In genomic region chr6:109457596-109457996, GRCh38 we compare ENCODE assay signal across 9 cellular contexts. TPM values are rescaled to one million over a fixed set of nuclear protein-coding genes. Genes with fewer than 3 reads are reported as not detected.
DNase-seq lines count a peak whose midpoint lies in the region; ATAC-seq and TF ChIP-seq lines count a peak whose summit lies in the region.
"Had no signal": no experiment of that assay in that cellular context is flagged by ENCODE, and none has a peak within 500 bp of the region (broad histone marks: within the 10 kb centered on the region; RNA-seq: fewer than 3 reads in every experiment).

No MANE protein-coding gene starts in this region.

- H3K36me3 ChIP-seq in CD8-positive, alpha-beta T cell (ENCODE audit: insufficient read depth, low read length), result peaks cover 9% of the 10 kb centered on the region
- H3K36me3 ChIP-seq in Loucy (ENCODE audit: insufficient read depth, low read length) (peaks cover 15% of the 10 kb centered on the region), duodenal mucosa (ENCODE audit: control insufficient read depth in 1 of 2, insufficient read depth in 2 of 2, low read length in 2 of 2) (peaks cover 0 to 19% of the 10 kb centered on the region in 2 donors), skeletal muscle satellite cell (ENCODE audit: insufficient read depth, low read length) (peaks cover 25% of the 10 kb centered on the region)

- H3K9me3 ChIP-seq in CD8-positive, alpha-beta T cell (ENCODE audit: low read length), result no peaks in the 10 kb centered on the region
- H3K9me3 ChIP-seq in Loucy (ENCODE audit: insufficient read depth, low read depth, low read length) (no peaks in the 10 kb centered on the region), duodenal mucosa (ENCODE audit: control insufficient read depth in 1 of 2, low read length in 2 of 2) (no peaks in the 10 kb centered on the region), skeletal muscle satellite cell (replicated peaks; ENCODE audit: low read length) (no peaks in the 10 kb centered on the region)

- H3K4me1 Mint-ChIP-seq in CD8-positive, alpha-beta T cell (ENCODE audit: low read depth), result peaks cover 61% of the 10 kb centered on the region

- H3K9me3 Mint-ChIP-seq in CD8-positive, alpha-beta T cell, result no peaks in the 10 kb centered on the region

- TF ChIP-seq CTCF in CD8-positive, alpha-beta T cell (IDR thresholded peaks at IDR 0.05), result no peak
- no peak for TF ChIP-seq CTCF in Loucy (conservative IDR thresholded peaks at IDR 0.05; ENCODE audit: low read length)

- peak overlapping the region; percentile 16 for H3K4me3 Mint-ChIP-seq in CD8-positive, alpha-beta T cell

- no peaks in the 10 kb centered on the region for H3K27me3 Mint-ChIP-seq in CD8-positive, alpha-beta T cell (ENCODE audit: low read depth)

- peaks cover 12% of the 10 kb centered on the region; the same call in 1 of the 2 replicates for H3F3A ChIP-seq in Loucy (ENCODE audit: low read depth)

- DNase-seq in CD8-positive, alpha-beta T cell, result no peak
- DNase-seq in posterior vena cava (ENCODE audit: low spot score), result no peak
- DNase-seq in T-helper 9 cell, result no peak
- no peak for DNase-seq in Right ventricle myocardium inferior (ENCODE audit: missing footprints)
- DNase-seq: cortex of kidney had no signal

- no peak overlapping the region for H3K27ac ChIP-seq in CD8-positive, alpha-beta T cell (ENCODE audit: low read depth, low read length)
- no peak overlapping the region for H3K27ac ChIP-seq in duodenal mucosa (ENCODE audit: low read depth, low read length)

- no peak overlapping the region for H2AFZ ChIP-seq in Loucy (ENCODE audit: low read length)

- H3K27ac Mint-ChIP-seq in CD8-positive, alpha-beta T cell, result peak overlapping the region; percentile 76

- no peak for ATAC-seq in CD8-positive, alpha-beta T cell
- ATAC-seq in HG02588 (IDR thresholded peaks at IDR 0.05; ENCODE audit: unreplicated experiment), result no peak
- ATAC-seq in Right ventricle myocardium inferior, result no peak

- no peak overlapping the region for H3K9ac ChIP-seq in Loucy (ENCODE audit: low read depth, low read length, poor library complexity, severe bottlenecking)
- peak overlapping the region; percentile 32 to 76 for H3K9ac ChIP-seq in duodenal mucosa (ENCODE audit: low read depth in 1 of 2, low read length in 2 of 2)
- peak overlapping the region; percentile 77 for H3K9ac ChIP-seq in skeletal muscle satellite cell (ENCODE audit: low read depth, low read length)

- H3K4me2 ChIP-seq in Loucy (ENCODE audit: low read depth, low read length, poor library complexity, severe bottlenecking) (peak overlapping the region; percentile 88), skeletal muscle satellite cell (ENCODE audit: low read length) (peak overlapping the region; percentile 93)

- peaks cover 27% of the 10 kb centered on the region for H3K79me2 ChIP-seq in Loucy (ENCODE audit: insufficient read depth, low read length)

- peaks cover 6% of the 10 kb centered on the region for H4K20me1 ChIP-seq in Loucy (ENCODE audit: insufficient read depth, low read length, poor library complexity, severe bottlenecking)

- H3K4me3 ChIP-seq in CD8-positive, alpha-beta T cell (ENCODE audit: low read depth, low read length), result no peak overlapping the region
- no peak overlapping the region for H3K4me3 ChIP-seq in Loucy (ENCODE audit: low read length, poor library complexity, severe bottlenecking)
- H3K4me3 ChIP-seq in duodenal mucosa (ENCODE audit: low read depth in 1 of 2, low read length in 2 of 2), result peak overlapping the region; percentile 70 to 94
- peak overlapping the region; percentile 95 for H3K4me3 ChIP-seq in skeletal muscle satellite cell (ENCODE audit: low read length)

- H3K9me2 ChIP-seq in Loucy (replicated peaks; ENCODE audit: low read depth, low read length), result no peaks in the 10 kb centered on the region

- POLR2A ChIA-PET in CD8-positive, alpha-beta T cell (lab: Charles Lee), result interaction anchor here (0.9 to 8.0 kb wide), 4 partner anchors 8 to 34 kb away, joined by 3 to 74 read pairs (median 32); partner anchors contain the start of genes PPIL6, SMPD2 and ZBTB24

- CTCF ChIA-PET in CD8-positive, alpha-beta T cell (lab: Charles Lee), result interaction anchor here (1.0 kb wide), 1 partner anchor 582 kb away, joined by 3 read pairs; no protein-coding TSS in a partner anchor

- H3K4me1 ChIP-seq in CD8-positive, alpha-beta T cell (ENCODE audit: insufficient read depth, low read length), result peaks cover 53% of the 10 kb centered on the region
- H3K4me1 ChIP-seq in Loucy (ENCODE audit: insufficient read depth, low read length, poor library complexity, severe bottlenecking) (peaks cover 45% of the 10 kb centered on the region), duodenal mucosa (ENCODE audit: control insufficient read depth in 1 of 2, insufficient read depth in 2 of 2, low read length in 2 of 2) (peaks cover 35 to 47% of the 10 kb centered on the region in 2 donors), skeletal muscle satellite cell (ENCODE audit: control insufficient read depth, insufficient read depth, low read length) (peaks cover 44% of the 10 kb centered on the region)

- intact Hi-C loops in CD8-positive, alpha-beta T cell (cut with DNase I, micrococcal nuclease), result loop anchor here in 1 of 2 experiments (1.0 to 10.0 kb wide), 2 partner anchors 24 to 453 kb away; no protein-coding TSS in a partner anchor
- intact Hi-C loops in posterior vena cava (cut with DNase I) (no loop called here), Right ventricle myocardium inferior (cut with DNase I) (no loop called here)

- H3K36me3 Mint-ChIP-seq in CD8-positive, alpha-beta T cell, result peaks cover 26% of the 10 kb centered on the region

- H3K27me3 ChIP-seq in CD8-positive, alpha-beta T cell (ENCODE audit: insufficient read depth, low read length), result no peaks in the 10 kb centered on the region
- H3K27me3 ChIP-seq in Loucy (ENCODE audit: insufficient read depth, low read length, poor library complexity, severe bottlenecking), result no peaks in the 10 kb centered on the region
- H3K27me3 ChIP-seq in duodenal mucosa (ENCODE audit: control insufficient read depth in 1 of 2, insufficient read depth in 2 of 2, low read length in 2 of 2), result no peaks in the 10 kb centered on the region
- H3K27me3 ChIP-seq in skeletal muscle satellite cell (ENCODE audit: control insufficient read depth, insufficient read depth, low read length), result no peaks in the 10 kb centered on the region

RNA-seq across cellular contexts. Expression of gene MICAL1, which starts 2.0 kb away (rescaled TPM):
- 10 to 100 TPM; 68.0 to 76.4 TPM for total RNA-seq in CD8-positive, alpha-beta T cell
- total RNA-seq in skeletal muscle satellite cell (2012; rRNA removed), result 64.2 and 69.5 TPM in 2 replicates
- total RNA-seq in posterior vena cava, result 10 to 100 TPM; 53.0 to 53.2 TPM
- total RNA-seq in Right ventricle myocardium inferior, result 8.3 TPM

RNA-seq across cellular contexts. Expression of gene SMPD2, which starts 17.1 kb away (rescaled TPM):
- total RNA-seq in CD8-positive, alpha-beta T cell, result 10 to 100 TPM; 22.8 to 23.9 TPM
- total RNA-seq in skeletal muscle satellite cell (2012; rRNA removed), result 14.2 and 15.3 TPM in 2 replicates
- total RNA-seq in posterior vena cava (1 to 10 TPM; 4.2 to 6.7 TPM), Right ventricle myocardium inferior (4.4 TPM)

RNA-seq across cellular contexts. Expression of gene PPIL6, which starts 17.2 kb away (rescaled TPM):
- total RNA-seq in CD8-positive, alpha-beta T cell, result 1 to 10 TPM; 1.3 to 1.4 TPM
- total RNA-seq in skeletal muscle satellite cell (2012; rRNA removed), result 1.3 and 2.5 TPM in 2 replicates
- total RNA-seq in posterior vena cava (1 to 10 TPM; 1.2 to 1.9 TPM), Right ventricle myocardium inferior (4.5 TPM)

RNA-seq across cellular contexts. Expression of gene ZBTB24, which starts 25.4 kb away (rescaled TPM):
- total RNA-seq in CD8-positive, alpha-beta T cell, result 10 to 100 TPM; 10.9 to 11.2 TPM
- total RNA-seq in skeletal muscle satellite cell (2012; rRNA removed), result 7.4 TPM in 2 replicates
- total RNA-seq in posterior vena cava, result 1 to 10 TPM; 5.5 to 5.8 TPM
- total RNA-seq in Right ventricle myocardium inferior, result 2.6 TPM

Comparison
In these comparisons a context has a peak if more than half of its experiments do, and no peak if none do; other contexts are left out.
1. H3K4me3 ChIP-seq: peak in duodenal mucosa (2 of 2) and skeletal muscle satellite cell (single experiment); none in CD8-positive, alpha-beta T cell (single experiment) and Loucy (single experiment).